In genomic region chr12:20188930-20189653, GRCh38 we compare ENCODE assay signal across 1 cellular context.
TF ChIP-seq lines count a peak whose summit lies in the region.

No MANE protein-coding gene starts in this region.

TF ChIP-seq in endothelial cell of umbilical vein, 7 proteins besides CTCF, POLR2A, EP300 and RAD21:
- TF ChIP-seq MYC (IDR thresholded peaks at IDR 0.05; ENCODE audit: low read depth, low read length) (no peak), JUN (IDR thresholded peaks at IDR 0.05; ENCODE audit: borderline replicate concordance, insufficient read depth, insufficient read length, low read depth) (no peak), POLR2AphosphoS5 (IDR thresholded peaks at IDR 0.05; ENCODE audit: insufficient read depth, low read depth, low read length) (no peak), EZH2 (IDR thresholded peaks at IDR 0.05; ENCODE audit: borderline replicate concordance, low read depth, low read length, severe bottlenecking) (no peak), GATA2 (IDR thresholded peaks at IDR 0.05; ENCODE audit: insufficient read depth, insufficient read length, low read depth, low read length) (no peak), FOS (IDR thresholded peaks at IDR 0.05; ENCODE audit: borderline replicate concordance, insufficient read depth, low read length) (no peak)
- TF ChIP-seq, protein P1, sequence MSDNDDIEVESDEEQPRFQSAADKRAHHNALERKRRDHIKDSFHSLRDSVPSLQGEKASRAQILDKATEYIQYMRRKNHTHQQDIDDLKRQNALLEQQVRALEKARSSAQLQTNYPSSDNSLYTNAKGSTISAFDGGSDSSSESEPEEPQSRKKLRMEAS (IDR thresholded peaks at IDR 0.05; ENCODE audit: insufficient read depth, insufficient read length), result no peak
